Comparison of ENCODE assay signal across 14 cellular contexts in the genomic region with DNA sequence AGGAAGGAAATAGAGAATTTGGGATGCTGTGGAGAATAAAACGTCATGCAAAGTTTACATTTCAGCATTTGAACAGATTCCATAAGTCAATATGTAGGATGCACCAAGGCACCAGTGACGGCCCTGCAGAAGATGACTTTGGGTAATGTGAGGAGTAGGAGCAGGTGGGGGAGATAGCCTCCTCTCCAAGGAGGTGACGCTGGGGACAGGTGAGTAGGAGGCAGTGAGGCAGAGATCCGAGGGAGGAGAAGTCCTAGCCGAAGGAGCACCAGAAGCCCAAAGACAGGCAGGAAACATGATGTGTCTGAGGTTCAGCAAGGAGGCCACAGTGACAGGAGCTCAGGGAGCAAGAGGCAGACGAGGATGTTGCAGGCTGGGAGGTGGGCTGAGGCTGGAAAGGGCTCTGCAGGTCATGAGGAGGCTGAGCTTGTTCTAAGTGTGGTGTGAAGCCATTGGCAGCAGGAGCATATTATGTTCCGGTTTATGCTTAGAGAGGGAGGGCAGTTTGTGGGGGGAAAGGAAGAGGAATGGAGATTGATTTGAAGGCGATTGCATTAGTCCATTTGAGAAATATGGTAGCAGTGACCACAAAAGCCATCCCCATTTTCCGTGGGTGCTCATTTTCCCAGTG. TPM values are rescaled to one million over a fixed set of nuclear protein-coding genes. Genes with fewer than 3 reads are reported as not detected.
A peak's percentile ranks its signal among the peaks of the same experiment; 100 is the strongest.
DNase-seq lines count a peak whose midpoint lies in the region; ATAC-seq lines count a peak whose summit lies in the region.
"Had no signal": no experiment of that assay in that cellular context is flagged by ENCODE, and none has a peak within 500 bp of the region (broad histone marks: within the 10 kb centered on the region; RNA-seq: fewer than 3 reads in every experiment).

No MANE protein-coding gene starts in this region.

- H3K36me3 Mint-ChIP-seq in IgD-negative memory B cell: peaks cover 7% of the 10 kb centered on the region
- peaks cover 26% of the 10 kb centered on the region for H3K36me3 Mint-ChIP-seq in activated naive CD8-positive, alpha-beta T cell
- peaks cover 5 to 36% (median 25%) of the 10 kb centered on the region in 3 donors for H3K36me3 Mint-ChIP-seq in naive thymus-derived CD8-positive, alpha-beta T cell

- H3K9ac ChIP-seq in BLaER1: peak overlapping the region; percentile 28; the same call in 1 of the 2 replicates

- H3K27me3 Mint-ChIP-seq in IgD-negative memory B cell: peaks cover 3% of the 10 kb centered on the region
- no peaks in the 10 kb centered on the region for H3K27me3 Mint-ChIP-seq in activated naive CD8-positive, alpha-beta T cell
- H3K27me3 Mint-ChIP-seq in naive thymus-derived CD8-positive, alpha-beta T cell: no peaks in the 10 kb centered on the region

- H3K27me3 ChIP-seq in BLaER1: no peaks in the 10 kb centered on the region
- H3K27me3 ChIP-seq: heart left ventricle had no signal

- no peak for DNase-seq in naive thymus-derived CD8-positive, alpha-beta T cell
- DNase-seq in RPMI8226 (no peak), COR-L47 (lab: John Stamatoyannopoulos, UW) (no peak), NCI-H2107 treated with DMSO at 0.1 percent for 48 hours (lab: John Stamatoyannopoulos, UW; ENCODE audit: unreplicated experiment) (no peak), posterior vena cava (ENCODE audit: low spot score) (no peak)
- DNase-seq: left ventricle myocardium inferior, NCI-H1105 treated with DMSO at 0.1 percent for 48 hours, NCI-H510A treated with DMSO at 0.1 percent for 48 hours had no signal

- no peak for ATAC-seq in naive thymus-derived CD8-positive, alpha-beta T cell
- ATAC-seq: HCT116, Right ventricle myocardium inferior had no signal

- peaks cover 21% of the 10 kb centered on the region for H3K36me3 ChIP-seq in BLaER1

- H3K9me3 ChIP-seq in BLaER1: peaks cover 5% of the 10 kb centered on the region; the same call in 1 of the 2 replicates
- H3K9me3 ChIP-seq: heart left ventricle, left ventricle myocardium inferior had no signal

- peak overlapping the region; percentile 34; the same call in 1 of the 2 replicates for H3K4me3 ChIP-seq in BLaER1
- H3K4me3 ChIP-seq: left ventricle myocardium inferior had no signal

- peaks cover 6 to 18% (median 9%) of the 10 kb centered on the region in 3 donors for H3K4me1 Mint-ChIP-seq in IgD-negative memory B cell
- peaks cover 90% of the 10 kb centered on the region for H3K4me1 Mint-ChIP-seq in activated naive CD8-positive, alpha-beta T cell (ENCODE audit: low read depth)
- peaks cover 52 to 95% (median 90%) of the 10 kb centered on the region in 4 donors for H3K4me1 Mint-ChIP-seq in naive thymus-derived CD8-positive, alpha-beta T cell

- H3K4me1 ChIP-seq in BLaER1: peaks cover 29% of the 10 kb centered on the region

- intact Hi-C loops in posterior vena cava (cut with DNase I): no loop called here

- H3K4me3 Mint-ChIP-seq in IgD-negative memory B cell: peak overlapping the region in 3 of 4 donors; percentile 56 to 77 (median 68)
- H3K4me3 Mint-ChIP-seq in activated naive CD8-positive, alpha-beta T cell: peak overlapping the region; percentile 94
- peak overlapping the region; percentile 90 to 99 (median 96) for H3K4me3 Mint-ChIP-seq in naive thymus-derived CD8-positive, alpha-beta T cell

- H3K4me2 ChIP-seq in BLaER1: peak overlapping the region; percentile 76

- H3K9me3 Mint-ChIP-seq in IgD-negative memory B cell: no peaks in the 10 kb centered on the region
- H3K9me3 Mint-ChIP-seq in activated naive CD8-positive, alpha-beta T cell (ENCODE audit: low read depth): no peaks in the 10 kb centered on the region
- H3K9me3 Mint-ChIP-seq in naive thymus-derived CD8-positive, alpha-beta T cell: no peaks in the 10 kb centered on the region

- peak overlapping the region; percentile 42 to 80 (median 48) for H3K27ac Mint-ChIP-seq in IgD-negative memory B cell
- peak overlapping the region; percentile 99 for H3K27ac Mint-ChIP-seq in activated naive CD8-positive, alpha-beta T cell
- peak overlapping the region; percentile 93 to 100 (median 98) for H3K27ac Mint-ChIP-seq in naive thymus-derived CD8-positive, alpha-beta T cell

- no peaks in the 10 kb centered on the region for H4K20me1 ChIP-seq in BLaER1

- POLR2A ChIA-PET in naive thymus-derived CD8-positive, alpha-beta T cell (lab: Charles Lee): interaction anchor here (21.8 kb wide), 1 partner anchor 19 kb away, joined by 661 read pairs; no protein-coding TSS in a partner anchor

- H3K27ac ChIP-seq in BLaER1: peak overlapping the region; percentile 46
- H3K27ac ChIP-seq: left ventricle myocardium inferior had no signal

RNA-seq across cellular contexts. Expression of a gene that starts 55.7 kb away (rescaled TPM):
- not detected for polyA plus RNA-seq in IgD-negative memory B cell
- under 1 TPM; 0.26 to 0.33 TPM for total RNA-seq in naive thymus-derived CD8-positive, alpha-beta T cell
- polyA plus RNA-seq in naive thymus-derived CD8-positive, alpha-beta T cell: not detected
- total RNA-seq in posterior vena cava: under 1 TPM; 0.42 to 0.95 TPM

Comparison
In these comparisons a context has a peak if more than half of its experiments do, and no peak if none do; other contexts are left out.
1. H3K27ac Mint-ChIP-seq: peak in every context shown above with its lines; median percentile 99 in activated naive CD8-positive, alpha-beta T cell; 98 in naive thymus-derived CD8-positive, alpha-beta T cell; 48 in IgD-negative memory B cell.